ENCODE assay signal across 1 cellular context in the genomic region with DNA sequence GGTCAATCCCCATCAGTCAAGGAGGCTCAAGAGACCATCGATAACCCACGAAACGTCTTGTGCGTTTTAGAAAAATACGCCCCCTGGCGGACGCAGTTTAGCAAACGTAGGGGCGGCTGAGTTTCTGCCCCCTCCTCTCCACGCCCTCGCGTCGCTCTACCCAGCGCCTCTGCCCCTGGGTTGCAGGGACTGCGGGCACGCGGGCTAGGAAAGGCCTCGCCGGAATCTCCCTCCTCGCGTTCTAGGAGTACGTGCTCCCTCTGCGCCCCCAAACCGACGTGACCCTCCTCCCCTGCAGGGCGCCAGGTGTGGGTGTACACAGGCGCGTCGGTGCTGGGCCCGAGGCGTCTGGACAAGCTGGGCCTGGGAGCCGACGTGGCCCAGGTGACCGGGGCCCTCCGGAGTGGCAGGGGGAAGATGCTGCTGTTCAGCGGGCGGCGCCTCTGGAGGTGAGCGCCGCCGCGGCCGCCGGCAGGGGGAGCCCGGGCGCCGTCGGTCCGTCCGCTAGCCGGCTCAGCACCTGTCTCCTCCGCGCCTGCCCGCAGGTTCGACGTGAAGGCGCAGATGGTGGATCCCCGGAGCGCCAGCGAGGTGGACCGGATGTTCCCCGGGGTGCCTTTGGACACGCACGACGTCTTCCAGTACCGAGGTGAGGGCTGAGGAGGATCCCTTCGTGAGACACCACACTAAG.
TF ChIP-seq lines count a peak whose summit lies in the region.

No MANE protein-coding gene starts in this region.

TF ChIP-seq in GM23338, 12 proteins besides CTCF, POLR2A, EP300 and RAD21 (continued from another document):
- no peak for TF ChIP-seq ZNF462 (CRISPR knock-in tag; IDR thresholded peaks at IDR 0.05)
- no peak for TF ChIP-seq EZH2 (IDR thresholded peaks at IDR 0.05; ENCODE audit: low read depth, unreplicated experiment)
